Comparison of ENCODE assay signal across 14 cellular contexts in the genomic region with DNA sequence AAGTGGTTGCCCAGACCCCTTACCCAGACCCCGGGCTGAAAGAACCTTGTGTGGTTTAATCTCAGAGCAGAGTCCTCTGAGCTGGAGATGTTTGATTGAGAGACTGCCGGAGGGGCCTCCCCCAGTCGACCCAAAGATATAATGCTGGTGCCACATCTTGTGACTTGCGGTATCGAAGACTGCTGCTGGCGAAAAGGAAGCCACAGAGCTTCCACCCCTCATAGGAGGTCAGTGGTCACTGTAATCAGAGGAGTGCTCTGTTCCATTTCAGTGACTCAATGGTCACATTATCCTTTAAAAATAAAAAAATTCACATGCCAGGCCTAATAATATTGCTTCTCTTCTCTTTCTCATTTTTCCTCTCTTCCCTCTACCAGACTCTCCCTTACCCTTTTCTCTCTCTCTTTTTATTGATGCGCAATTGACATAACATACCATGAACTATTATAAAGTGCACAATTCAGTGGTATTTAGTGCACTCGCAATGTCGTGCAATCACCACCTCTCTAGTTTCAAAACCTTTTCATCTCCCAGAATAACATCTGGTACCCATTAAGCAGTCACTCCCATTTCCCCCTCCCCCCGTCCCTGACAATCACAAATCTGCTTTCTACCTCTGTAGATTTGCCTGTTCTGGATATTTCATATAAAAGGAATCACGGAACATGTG. TPM values are rescaled to one million over a fixed set of nuclear protein-coding genes. Genes with fewer than 3 reads are reported as not detected.
DNase-seq lines count a peak whose midpoint lies in the region; FAIRE-seq and TF ChIP-seq lines count a peak whose summit lies in the region.
"Had no signal": no experiment of that assay in that cellular context is flagged by ENCODE, and none has a peak within 500 bp of the region (broad histone marks: within the 10 kb centered on the region; RNA-seq: fewer than 3 reads in every experiment).

No MANE protein-coding gene starts in this region.

- H3K4me3 ChIP-seq in endodermal cell (ENCODE audit: low read length): peak overlapping the region; percentile 24

- peaks cover 16% of the 10 kb centered on the region for H3K4me1 ChIP-seq in endodermal cell (ENCODE audit: control insufficient read depth, insufficient read depth, low read length)

- peaks cover 28% of the 10 kb centered on the region for H3K4me1 Mint-ChIP-seq in endodermal cell
- H3K4me1 Mint-ChIP-seq in activated T-helper 1 cell treated with anti-CD3 and anti-CD28 coated beads, Interleukin-12 subunit alpha, Interleukin-12 subunit beta, Interleukin-2, Interleukin-4 antibody, amounts not matched to agents 30 ng/mL and 10 ng/mL and 1 ng/mL, durations not matched to agents 14 hours and 24 hours and 36 hours (ENCODE audit: low read depth): peaks cover 47% of the 10 kb centered on the region

- no peak overlapping the region for H3K27ac ChIP-seq in endodermal cell (ENCODE audit: low read depth, low read length)

- no peak overlapping the region for H3K27ac Mint-ChIP-seq in endodermal cell
- H3K27ac Mint-ChIP-seq in activated T-helper 1 cell treated with anti-CD3 and anti-CD28 coated beads, Interleukin-12 subunit alpha, Interleukin-12 subunit beta, Interleukin-2, Interleukin-4 antibody, amounts not matched to agents 30 ng/mL and 10 ng/mL and 1 ng/mL, durations not matched to agents 14 hours and 24 hours and 36 hours: no peak overlapping the region
- H3K27ac Mint-ChIP-seq: stimulated activated naive CD8-positive, alpha-beta T cell treated with anti-CD3 and anti-CD28 coated beads, Interleukin-15, Interleukin-2, amounts not matched to agents 100 ng/mL and 50 ng/mL, for 24 hours had no signal

- no peaks in the 10 kb centered on the region for H3K9me3 Mint-ChIP-seq in endodermal cell
- no peaks in the 10 kb centered on the region for H3K9me3 Mint-ChIP-seq in activated T-helper 1 cell treated with anti-CD3 and anti-CD28 coated beads, Interleukin-12 subunit alpha, Interleukin-12 subunit beta, Interleukin-2, Interleukin-4 antibody, amounts not matched to agents 30 ng/mL and 10 ng/mL and 1 ng/mL, durations not matched to agents 14 hours and 24 hours and 36 hours
- H3K9me3 Mint-ChIP-seq: stimulated activated naive CD8-positive, alpha-beta T cell treated with anti-CD3 and anti-CD28 coated beads, Interleukin-15, Interleukin-2, amounts not matched to agents 100 ng/mL and 50 ng/mL, for 24 hours had no signal

- intact Hi-C loops in activated T-helper 1 cell treated with anti-CD3 and anti-CD28 coated beads, Interleukin-12 subunit alpha, Interleukin-12 subunit beta, Interleukin-2, Interleukin-4 antibody, amounts not matched to agents 30 ng/mL and 10 ng/mL and 1 ng/mL, durations not matched to agents 14 hours and 24 hours and 36 hours (cut with micrococcal nuclease): no loop called here

- DNase-seq in Caki2 (ENCODE audit: low read depth) (peak; percentile 61), OCI-M1 (lab: John Stamatoyannopoulos, UW) (peak; percentile 76), endodermal cell (no peak), pons (ENCODE audit: low spot score) (peak; percentile 61), islet precursor cell (no peak), GM12892 (ENCODE audit: insufficient read length) (no peak), NCI-H2227 (lab: John Stamatoyannopoulos, UW; ENCODE audit: unreplicated experiment) (no peak)
- no peak for DNase-seq in activated T-helper 1 cell treated with anti-CD3 and anti-CD28 coated beads, Interleukin-12 subunit alpha, Interleukin-12 subunit beta, Interleukin-2, Interleukin-4 antibody, amounts not matched to agents 30 ng/mL and 10 ng/mL and 1 ng/mL, durations not matched to agents 14 hours and 24 hours and 36 hours (ENCODE audit: low spot score)
- DNase-seq: activated CD4-positive, alpha-beta T cell treated with anti-CD3 and anti-CD28 coated beads, Interleukin-2, amount 50 U/mL, for 4 hours; aorta; midbrain had no signal

- FAIRE-seq in GM12892 (lab: Jason Lieb, UNC): no peak
- FAIRE-seq: GM18507 had no signal

- in situ Hi-C loops in Caki2 (cut with HindIII; ENCODE audit: low pct_unique_long_range_greater_than_20kb, low sequenced_read_pairs): no loop called here

- H3K27me3 ChIP-seq in endodermal cell (ENCODE audit: control insufficient read depth, insufficient read depth, low read length, poor library complexity, severe bottlenecking): no peaks in the 10 kb centered on the region

- no peak for TF ChIP-seq POLR2A in GM12892 (IDR thresholded peaks at IDR 0.05; ENCODE audit: low read depth, low read length)

- no peaks in the 10 kb centered on the region for H3K36me3 Mint-ChIP-seq in endodermal cell (ENCODE audit: low read depth)
- H3K36me3 Mint-ChIP-seq in activated T-helper 1 cell treated with anti-CD3 and anti-CD28 coated beads, Interleukin-12 subunit alpha, Interleukin-12 subunit beta, Interleukin-2, Interleukin-4 antibody, amounts not matched to agents 30 ng/mL and 10 ng/mL and 1 ng/mL, durations not matched to agents 14 hours and 24 hours and 36 hours (ENCODE audit: low read depth): peaks cover 5% of the 10 kb centered on the region

- 89 to 90% methylated on average over 9 to 11 of the region's 11 CpGs for WGBS in endodermal cell (ENCODE audit: insufficient coverage in 1 of 2, insufficient read length in 1 of 2), 2 experiments

- no peaks in the 10 kb centered on the region for H3K36me3 ChIP-seq in endodermal cell (ENCODE audit: control insufficient read depth, insufficient read depth, low read length)

- TF ChIP-seq CTCF in endodermal cell (conservative IDR thresholded peaks at IDR 0.05): no peak

- no peak overlapping the region for H3K4me3 Mint-ChIP-seq in endodermal cell
- no peak overlapping the region for H3K4me3 Mint-ChIP-seq in activated T-helper 1 cell treated with anti-CD3 and anti-CD28 coated beads, Interleukin-12 subunit alpha, Interleukin-12 subunit beta, Interleukin-2, Interleukin-4 antibody, amounts not matched to agents 30 ng/mL and 10 ng/mL and 1 ng/mL, durations not matched to agents 14 hours and 24 hours and 36 hours
- H3K4me3 Mint-ChIP-seq: stimulated activated naive CD8-positive, alpha-beta T cell treated with anti-CD3 and anti-CD28 coated beads, Interleukin-15, Interleukin-2, amounts not matched to agents 100 ng/mL and 50 ng/mL, for 24 hours had no signal

- no peak overlapping the region for H3K9ac ChIP-seq in endodermal cell (ENCODE audit: extremely low read depth, low read length, poor library complexity, severe bottlenecking)

- H3K9me3 ChIP-seq in endodermal cell (ENCODE audit: control insufficient read depth, low read length): no peaks in the 10 kb centered on the region
- H3K9me3 ChIP-seq: Caco-2 had no signal

- no peaks in the 10 kb centered on the region for H3K27me3 Mint-ChIP-seq in endodermal cell (ENCODE audit: insufficient read depth)
- H3K27me3 Mint-ChIP-seq in activated T-helper 1 cell treated with anti-CD3 and anti-CD28 coated beads, Interleukin-12 subunit alpha, Interleukin-12 subunit beta, Interleukin-2, Interleukin-4 antibody, amounts not matched to agents 30 ng/mL and 10 ng/mL and 1 ng/mL, durations not matched to agents 14 hours and 24 hours and 36 hours (ENCODE audit: insufficient read depth): no peaks in the 10 kb centered on the region
- H3K27me3 Mint-ChIP-seq: stimulated activated naive CD8-positive, alpha-beta T cell treated with anti-CD3 and anti-CD28 coated beads, Interleukin-15, Interleukin-2, amounts not matched to agents 100 ng/mL and 50 ng/mL, for 24 hours had no signal

RNA-seq across cellular contexts. Expression of a gene that starts 52.6 kb away (rescaled TPM):
- 9.8 and 11.7 TPM in 2 replicates for total RNA-seq in Caki2 (2014; rRNA removed; shearing (Covaris generic); ENCODE audit: low replicate concordance)
- 1 to 10 TPM; 2.5 to 6.8 TPM for total RNA-seq in endodermal cell
- polyA plus RNA-seq in endodermal cell (2013, experiment 1 of 2): 2.1 TPM
- polyA plus RNA-seq in endodermal cell (2013, experiment 2 of 2): 1.7 TPM
- total RNA-seq in activated T-helper 1 cell treated with anti-CD3 and anti-CD28 coated beads, Interleukin-12 subunit alpha, Interleukin-12 subunit beta, Interleukin-2, Interleukin-4 antibody, amounts not matched to agents 30 ng/mL and 10 ng/mL and 1 ng/mL, durations not matched to agents 14 hours and 24 hours and 36 hours: 144 and 145 TPM in 2 replicates
- polyA plus RNA-seq in GM12892 (2012; ENCODE audit: missing spikeins): 7.9 TPM

Comparison
In these comparisons a context has a peak if more than half of its experiments do, and no peak if none do; other contexts are left out.
1. DNase-seq: peak in Caki2 (single experiment), OCI-M1 (single experiment) and pons (single experiment); none in endodermal cell (single experiment), islet precursor cell (single experiment), activated T-helper 1 cell treated with anti-CD3 and anti-CD28 coated beads, Interleukin-12 subunit alpha, Interleukin-12 subunit beta, Interleukin-2, Interleukin-4 antibody, amounts not matched to agents 30 ng/mL and 10 ng/mL and 1 ng/mL, durations not matched to agents 14 hours and 24 hours and 36 hours (single experiment), GM12892 (single experiment) and NCI-H2227 (single experiment).
2. RNA of a gene that starts 52.6 kb away (total RNA-seq): 144 to 145 TPM in activated T-helper 1 cell treated with anti-CD3 and anti-CD28 coated beads, Interleukin-12 subunit alpha, Interleukin-12 subunit beta, Interleukin-2, Interleukin-4 antibody, amounts not matched to agents 30 ng/mL and 10 ng/mL and 1 ng/mL, durations not matched to agents 14 hours and 24 hours and 36 hours; 9.8 to 11.7 TPM in Caki2 and 2.5 to 6.8 TPM in endodermal cell; every median in the first group is over 10 times any median in the second.